18 cellular contexts compared by ENCODE assay signal in the genomic region with DNA sequence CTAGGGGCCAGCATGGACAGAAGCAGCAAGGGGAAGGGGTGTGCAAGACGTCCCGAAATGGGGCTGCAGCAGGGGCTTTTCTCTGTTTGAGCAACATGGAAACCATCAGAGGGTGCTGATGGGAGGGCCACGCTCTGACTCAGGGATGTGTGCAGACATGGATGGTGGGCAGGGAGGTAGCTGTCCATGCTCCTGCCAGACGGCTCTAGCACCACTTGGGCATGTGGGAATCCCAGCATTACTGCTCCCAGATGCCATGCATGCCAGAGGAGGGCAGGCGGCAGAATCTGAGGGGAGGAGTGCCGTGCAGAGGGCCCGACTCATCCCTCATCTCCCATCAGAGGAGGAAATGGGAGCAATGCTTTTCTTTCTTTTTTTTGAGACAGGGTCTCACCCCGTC. TPM values are rescaled to one million over a fixed set of nuclear protein-coding genes. Genes with fewer than 3 reads are reported as not detected.
DNase-seq lines count a peak whose midpoint lies in the region; FAIRE-seq and TF ChIP-seq lines count a peak whose summit lies in the region.
"Had no signal": no experiment of that assay in that cellular context is flagged by ENCODE, and none has a peak within 500 bp of the region (broad histone marks: within the 10 kb centered on the region; RNA-seq: fewer than 3 reads in every experiment).

No MANE protein-coding gene starts in this region.

- no peak for FAIRE-seq in D721Med (lab: Jason Lieb, UNC)
- FAIRE-seq: small intestine had no signal

- H3K4me3 ChIP-seq in epithelial cell of esophagus (ENCODE audit: low read length) (no peak overlapping the region), neural progenitor cell (no peak overlapping the region)
- H3K4me3 ChIP-seq: esophagus muscularis mucosa, thyroid gland had no signal

- no peaks in the 10 kb centered on the region for H3K9me3 ChIP-seq in neural progenitor cell (ENCODE audit: low read depth)
- H3K9me3 ChIP-seq: esophagus muscularis mucosa, thyroid gland had no signal

- no peaks in the 10 kb centered on the region for H3K79me2 ChIP-seq in neural progenitor cell (ENCODE audit: low read depth)

- no peaks in the 10 kb centered on the region for H3F3A ChIP-seq in neural progenitor cell (ENCODE audit: low read depth)

- no peaks in the 10 kb centered on the region for H3K27me3 ChIP-seq in neural progenitor cell
- H3K27me3 ChIP-seq: esophagus muscularis mucosa, thyroid gland had no signal

- no peak overlapping the region for H3K4me2 ChIP-seq in neural progenitor cell

- DNase-seq in EL (peak; percentile 79), NCI-H226 (peak; percentile 79), epithelial cell of esophagus (ENCODE audit: low read depth) (peak; percentile 66), osteocyte (ENCODE audit: extremely low spot score, unreplicated experiment) (no peak), progenitor cell of endocrine pancreas (ENCODE audit: low spot score, unreplicated experiment) (no peak), D721Med (ENCODE audit: insufficient read length, low spot score) (no peak), NCI-H446 treated with DMSO at 0.1 percent for 48 hours (lab: John Stamatoyannopoulos, UW) (no peak), neural progenitor cell (ENCODE audit: low spot score) (no peak)
- DNase-seq: activated CD4-positive, alpha-beta T cell treated with anti-CD3 and anti-CD28 coated beads, Interleukin-2, amount 50 U/mL, for 1 hour; activated naive CD4-positive, alpha-beta T cell treated with anti-CD3 and anti-CD28 coated beads, Interleukin-2, amount 50 U/mL, for 16 hours; activated T-cell treated with anti-CD3 and anti-CD28 coated beads, Interleukin-2, amount 50 U/mL, for 1 hour; DND-41; immature natural killer cell; small intestine; thyroid gland had no signal

- H3K9ac ChIP-seq in neural progenitor cell, result no peak overlapping the region

- H3K4me1 Mint-ChIP-seq in osteocyte (ENCODE audit: unreplicated experiment) (peaks cover 80% of the 10 kb centered on the region), progenitor cell of endocrine pancreas (ENCODE audit: low read depth) (peaks cover 6% of the 10 kb centered on the region), neural progenitor cell (peaks cover 6% of the 10 kb centered on the region)
- H3K4me1 Mint-ChIP-seq: CD14-positive monocyte, immature natural killer cell had no signal

- H3K27ac ChIP-seq in neural progenitor cell, result no peak overlapping the region
- H3K27ac ChIP-seq: esophagus muscularis mucosa, thyroid gland had no signal

- peaks cover 7% of the 10 kb centered on the region for H3K4me1 ChIP-seq in neural progenitor cell

- no peaks in the 10 kb centered on the region for H4K20me1 ChIP-seq in neural progenitor cell (ENCODE audit: low read depth)

- H3K9me3 Mint-ChIP-seq in osteocyte (ENCODE audit: unreplicated experiment) (no peaks in the 10 kb centered on the region), progenitor cell of endocrine pancreas (ENCODE audit: low read depth) (no peaks in the 10 kb centered on the region), neural progenitor cell (no peaks in the 10 kb centered on the region)
- H3K9me3 Mint-ChIP-seq: brain, CD14-positive monocyte, immature natural killer cell had no signal

- H3K27me3 Mint-ChIP-seq in osteocyte (ENCODE audit: unreplicated experiment) (no peaks in the 10 kb centered on the region), progenitor cell of endocrine pancreas (no peaks in the 10 kb centered on the region), neural progenitor cell (ENCODE audit: insufficient read depth, low read depth) (no peaks in the 10 kb centered on the region)

- no peak overlapping the region for H3K4me3 Mint-ChIP-seq in osteocyte (ENCODE audit: unreplicated experiment)
- H3K4me3 Mint-ChIP-seq in progenitor cell of endocrine pancreas (ENCODE audit: low read depth), result no peak overlapping the region
- H3K4me3 Mint-ChIP-seq in neural progenitor cell, result no peak overlapping the region
- H3K4me3 Mint-ChIP-seq: brain, CD14-positive monocyte, immature natural killer cell had no signal

- TF ChIP-seq CTCF in epithelial cell of esophagus (IDR thresholded peaks at IDR 0.05; ENCODE audit: insufficient read depth, low read depth, low read length, missing control alignments) (peak; percentile 7), osteocyte (IDR thresholded peaks at IDR 0.05) (no peak), progenitor cell of endocrine pancreas (IDR thresholded peaks at IDR 0.05; ENCODE audit: unreplicated experiment) (no peak), D721Med (IDR thresholded peaks at IDR 0.05; ENCODE audit: insufficient read depth, missing control alignments) (no peak), neural progenitor cell (IDR thresholded peaks at IDR 0.05) (no peak)

- H3K36me3 Mint-ChIP-seq in osteocyte (ENCODE audit: unreplicated experiment), result peaks cover 24% of the 10 kb centered on the region
- peaks cover 34% of the 10 kb centered on the region for H3K36me3 Mint-ChIP-seq in progenitor cell of endocrine pancreas (ENCODE audit: insufficient read depth)
- peaks cover 13% of the 10 kb centered on the region for H3K36me3 Mint-ChIP-seq in neural progenitor cell

- no peak overlapping the region for H2AFZ ChIP-seq in neural progenitor cell (replicated peaks)

- no peaks in the 10 kb centered on the region for H3K36me3 ChIP-seq in neural progenitor cell
- H3K36me3 ChIP-seq: thyroid gland had no signal

- H3K27ac Mint-ChIP-seq in osteocyte (ENCODE audit: unreplicated experiment) (peak overlapping the region; percentile 35), progenitor cell of endocrine pancreas (no peak overlapping the region), neural progenitor cell (no peak overlapping the region)
- H3K27ac Mint-ChIP-seq: immature natural killer cell had no signal

RNA-seq across cellular contexts. Expression of gene SLC25A51, which starts 45.6 kb away (rescaled TPM):
- 37.5 and 43.2 TPM in 2 replicates for total RNA-seq in osteocyte
- total RNA-seq in progenitor cell of endocrine pancreas, result 29.1 and 32.5 TPM in 2 replicates
- 22.6 and 24.6 TPM in 2 replicates for total RNA-seq in neural progenitor cell (ENCODE audit: low replicate concordance)

Comparison
In these comparisons a context has a peak if more than half of its experiments do, and no peak if none do; other contexts are left out.
1. DNase-seq: peak in EL (single experiment), NCI-H226 (single experiment) and epithelial cell of esophagus (single experiment); none in osteocyte (single experiment), progenitor cell of endocrine pancreas (single experiment), D721Med (single experiment), NCI-H446 treated with DMSO at 0.1 percent for 48 hours (single experiment) and neural progenitor cell (single experiment).